8 cellular contexts compared by ENCODE assay signal in genomic region chr19:10568826-10569651, GRCh38. TPM values are rescaled to one million over a fixed set of nuclear protein-coding genes. Genes with fewer than 3 reads are reported as not detected.
DNase-seq lines count a peak whose midpoint lies in the region; ATAC-seq and TF ChIP-seq lines count a peak whose summit lies in the region.

Gene CDKN2D, minus strand, starts transcription at chr19:10568979. Its CDS starts 326 bp downstream, at chr19:10568653.

- peak within 1 kb of the TSS; percentile 97 for H3K27ac Mint-ChIP-seq in activated T-cell treated with anti-CD3 and anti-CD28 coated beads, Interleukin-2, amount 50 U/mL, for 24 hours

- H3K4me3 Mint-ChIP-seq in activated T-cell treated with anti-CD3 and anti-CD28 coated beads, Interleukin-2, amount 50 U/mL, for 24 hours, result peak within 1 kb of the TSS; percentile 91

- H3K9me3 Mint-ChIP-seq in activated T-cell treated with anti-CD3 and anti-CD28 coated beads, Interleukin-2, amount 50 U/mL, for 24 hours, result no peaks in the 10 kb centered on the region

- H3K4me1 ChIP-seq in esophagus (ENCODE audit: control insufficient read depth in 2 of 2, insufficient read depth in 2 of 2, low read length in 1 of 2), result peaks cover 3 to 4% of the 10 kb centered on the region in 2 donors
- H3K4me1 ChIP-seq in muscle layer of colon (ENCODE audit: insufficient read depth, low read length), result peaks cover 32% of the 10 kb centered on the region

- H3K36me3 Mint-ChIP-seq in activated T-cell treated with anti-CD3 and anti-CD28 coated beads, Interleukin-2, amount 50 U/mL, for 24 hours (ENCODE audit: low read depth), result peaks cover 39% of the 10 kb centered on the region

- no peak within 1 kb of the TSS for H3K9ac ChIP-seq in muscle layer of colon (ENCODE audit: low read length)

- DNase-seq in DMS53 (lab: John Stamatoyannopoulos, UW), result peak; percentile 99
- peak; percentile 99 for DNase-seq in KBM-7
- DNase-seq in activated T-cell treated with anti-CD3 and anti-CD28 coated beads, Interleukin-2, amount 50 U/mL, for 24 hours, result peak; percentile 100
- peak; percentile 98 for DNase-seq in stimulated activated CD8-positive, alpha-beta memory T cell treated with anti-CD3 and anti-CD28 coated beads, Interleukin-7, amount 100 ng/mL, for 24 hours (ENCODE audit: low read depth)

- H3K36me3 ChIP-seq in esophagus (ENCODE audit: control insufficient read depth in 2 of 2, insufficient read depth in 2 of 2, low read length in 1 of 2) (no peaks in the 10 kb centered on the region), muscle layer of colon (ENCODE audit: insufficient read depth, low read length) (no peaks in the 10 kb centered on the region)

- 0 to 1% methylated on average over 57 to 71 of the region's 71 CpGs for WGBS in esophagus, 2 donors

- peak; percentile 53 for ATAC-seq in GM21717 (IDR thresholded peaks at IDR 0.05; ENCODE audit: unreplicated experiment)

- peak within 1 kb of the TSS; percentile 68 to 70 for H3K4me3 ChIP-seq in esophagus (ENCODE audit: low read depth in 1 of 2, low read length in 2 of 2)
- peak within 1 kb of the TSS; percentile 57 to 68 for H3K4me3 ChIP-seq in muscle layer of colon (ENCODE audit: low read depth in 1 of 2, low read length in 2 of 2)

- H3K9me3 ChIP-seq in esophagus (ENCODE audit: control insufficient read depth in 2 of 2, insufficient read depth in 1 of 2, low read depth in 1 of 2, low read length in 1 of 2) (no peaks in the 10 kb centered on the region), muscle layer of colon (ENCODE audit: low read length) (no peaks in the 10 kb centered on the region)

- H3K27me3 Mint-ChIP-seq in activated T-cell treated with anti-CD3 and anti-CD28 coated beads, Interleukin-2, amount 50 U/mL, for 24 hours, result no peaks in the 10 kb centered on the region

- H3K27me3 ChIP-seq in esophagus (ENCODE audit: control insufficient read depth in 1 of 2, insufficient read depth in 2 of 2, low read length in 2 of 2) (no peaks in the 10 kb centered on the region), muscle layer of colon (ENCODE audit: control insufficient read depth in 1 of 2, insufficient read depth in 2 of 2, low read length in 2 of 2) (no peaks in the 10 kb centered on the region)

- in situ Hi-C loops in KBM-7 (cut with MboI; ENCODE audit: low pct_unique_long_range_greater_than_20kb, low sequenced_read_pairs), result no loop called here

- H3K27ac ChIP-seq in esophagus (ENCODE audit: low read depth in 2 of 2, low read length in 1 of 2) (peak within 1 kb of the TSS; percentile 80 to 94), muscle layer of colon (ENCODE audit: low read depth, low read length) (peak within 1 kb of the TSS; percentile 72)

- peaks cover 45% of the 10 kb centered on the region for H3K4me1 Mint-ChIP-seq in activated T-cell treated with anti-CD3 and anti-CD28 coated beads, Interleukin-2, amount 50 U/mL, for 24 hours (ENCODE audit: low read depth)

TF ChIP-seq in PFSK-1, 5 proteins besides CTCF, POLR2A, EP300 and RAD21:
- TF ChIP-seq FOXP2 (optimal IDR thresholded peaks at IDR 0.05; ENCODE audit: borderline replicate concordance, extremely low read depth, extremely low read length, insufficient read depth), result peak; percentile 94
- peak; percentile 63; the same call in 1 of the 2 replicates for TF ChIP-seq POLR2AphosphoS5 (IDR thresholded peaks at IDR 0.05; ENCODE audit: low read depth, low read length)
- TF ChIP-seq REST (IDR thresholded peaks at IDR 0.05; ENCODE audit: insufficient read depth in 1 of 2, low read depth in 2 of 2, low read length in 2 of 2), result no peak
- TF ChIP-seq SIN3A (IDR thresholded peaks at IDR 0.05; ENCODE audit: borderline replicate concordance, insufficient read depth, low read length), result peak; percentile 54; the same call in 1 of the 2 replicates
- no peak for TF ChIP-seq TAF1 (IDR thresholded peaks at IDR 0.05; ENCODE audit: borderline replicate concordance, insufficient read depth, low read length)

RNA-seq across cellular contexts. Expression of gene CDKN2D, which starts in this region (rescaled TPM):
- polyA plus RNA-seq in PFSK-1 (2012; ENCODE audit: insufficient read length, low read depth), result 10.8 TPM
- polyA plus RNA-seq in esophagus, result 10 to 100 TPM in 1 of 2 donors, 1 to 10 TPM in 1; 4.6 to 11.7 TPM

Comparison
In these comparisons a context has a peak if more than half of its experiments do, and no peak if none do; other contexts are left out.
1. Peak in every context shown above with its lines: DNase-seq, ATAC-seq, H3K4me3 ChIP-seq and H3K27ac ChIP-seq.